ENCODE assay signal across 8 cellular contexts in the genomic region with DNA sequence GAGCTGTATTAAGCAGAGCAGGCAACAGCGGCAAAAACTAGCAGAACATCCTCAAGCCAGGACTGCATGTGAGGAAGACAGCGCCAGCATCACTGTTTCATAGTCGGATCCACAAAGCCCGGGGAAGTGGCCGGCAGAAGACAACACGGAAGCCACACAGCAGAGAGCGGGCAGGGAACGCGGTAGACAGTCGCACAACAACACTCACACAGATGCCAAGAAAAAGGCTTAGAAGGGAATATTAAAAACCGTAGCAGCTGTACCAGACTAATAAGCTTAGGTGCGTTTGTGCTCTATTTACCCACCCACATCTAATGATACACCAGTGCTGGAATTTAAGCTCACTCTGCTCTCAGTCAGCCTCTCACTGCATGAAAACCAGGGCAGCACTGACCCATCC. TPM values are rescaled to one million over a fixed set of nuclear protein-coding genes. Genes with fewer than 3 reads are reported as not detected.
DNase-seq lines count a peak whose midpoint lies in the region; ATAC-seq and TF ChIP-seq lines count a peak whose summit lies in the region.

No MANE protein-coding gene starts in this region.

- peak overlapping the region; percentile 54 for H3K4me3 Mint-ChIP-seq in activated T-cell treated with anti-CD3 and anti-CD28 coated beads, Interleukin-2, amount 50 U/mL, for 24 hours

- no peak overlapping the region for H3K4me3 ChIP-seq in left lung
- peak overlapping the region; percentile 37 for H3K4me3 ChIP-seq in suprapubic skin

- no peaks in the 10 kb centered on the region for H3K36me3 Mint-ChIP-seq in activated T-cell treated with anti-CD3 and anti-CD28 coated beads, Interleukin-2, amount 50 U/mL, for 24 hours (ENCODE audit: low read depth)

- TF ChIP-seq EP300 in suprapubic skin (IDR thresholded peaks at IDR 0.05) = no peak

- H3K4me1 ChIP-seq in left lung = peaks cover 5 to 17% of the 10 kb centered on the region in 2 donors
- H3K4me1 ChIP-seq in suprapubic skin = peaks cover 20% of the 10 kb centered on the region

- H3K27ac Mint-ChIP-seq in activated T-cell treated with anti-CD3 and anti-CD28 coated beads, Interleukin-2, amount 50 U/mL, for 24 hours = no peak overlapping the region

- H3K27ac ChIP-seq in left lung (no peak overlapping the region), suprapubic skin (no peak overlapping the region)

- DNase-seq in activated T-cell treated with anti-CD3 and anti-CD28 coated beads, Interleukin-2, amount 50 U/mL, for 24 hours = no peak
- no peak for DNase-seq in activated T-cell treated with anti-CD3 and anti-CD28 coated beads, Interleukin-2, amount 50 U/mL, for 1 hour
- DNase-seq in astrocyte of the hippocampus (ENCODE audit: low read depth, low spot score) (peak; percentile 29), left lung (peak in 1 of 2 donors; percentile 18), suprapubic skin (ENCODE audit: low spot score in 2 of 2) (no peak)
- DNase-seq in stimulated activated CD4-positive, alpha-beta T cell treated with anti-CD3 and anti-CD28 coated beads, Interleukin-4, amount 100 ng/mL, for 24 hours = no peak

- WGBS in suprapubic skin = 10% methylated on average over 11 of the region's 12 CpGs

- H3K9me3 Mint-ChIP-seq in activated T-cell treated with anti-CD3 and anti-CD28 coated beads, Interleukin-2, amount 50 U/mL, for 24 hours = no peaks in the 10 kb centered on the region

- H3K4me1 Mint-ChIP-seq in activated T-cell treated with anti-CD3 and anti-CD28 coated beads, Interleukin-2, amount 50 U/mL, for 24 hours (ENCODE audit: low read depth) = peaks cover 34% of the 10 kb centered on the region

- H3K27me3 ChIP-seq in left lung = peaks cover 0 to 26% of the 10 kb centered on the region in 2 donors
- H3K27me3 ChIP-seq in suprapubic skin = no peaks in the 10 kb centered on the region

- ATAC-seq in left lung (peak; percentile 46), HG03469 (IDR thresholded peaks at IDR 0.05; ENCODE audit: unreplicated experiment) (no peak), HG03039 (IDR thresholded peaks at IDR 0.05; ENCODE audit: unreplicated experiment) (no peak)

- intact Hi-C loops in left lung (cut with DNase I) = no loop called here

- peaks cover 4% of the 10 kb centered on the region for H3K27me3 Mint-ChIP-seq in activated T-cell treated with anti-CD3 and anti-CD28 coated beads, Interleukin-2, amount 50 U/mL, for 24 hours

- H3K9me3 ChIP-seq in left lung (no peaks in the 10 kb centered on the region), suprapubic skin (no peaks in the 10 kb centered on the region)

- no peak for TF ChIP-seq POLR2A in suprapubic skin (IDR thresholded peaks at IDR 0.05)

- no peaks in the 10 kb centered on the region for H3K36me3 ChIP-seq in left lung
- H3K36me3 ChIP-seq in suprapubic skin = no peaks in the 10 kb centered on the region

- TF ChIP-seq CTCF in left lung (IDR thresholded peaks at IDR 0.05) (no peak), suprapubic skin (IDR thresholded peaks at IDR 0.05) (no peak)

RNA-seq across cellular contexts. Expression of a gene that starts 16.0 kb away (rescaled TPM):
- total RNA-seq in left lung (10 to 100 TPM; 12.0 to 12.4 TPM), suprapubic skin (10 to 100 TPM in 2 of 4 donors, 1 to 10 TPM in 2; 7.6 to 21.3 (median 9.9) TPM)

RNA-seq across cellular contexts. Expression of a gene that starts 16.3 kb away (rescaled TPM):
- total RNA-seq in left lung (1 to 10 TPM; 1.3 to 2.6 TPM), suprapubic skin (not detected)
